ENCODE assay signal across 27 cellular contexts in genomic region chr7:49860293-49860692, GRCh38.
DNase-seq lines count a peak whose midpoint lies in the region; ATAC-seq, FAIRE-seq and TF ChIP-seq lines count a peak whose summit lies in the region.
"Had no signal": no experiment of that assay in that cellular context is flagged by ENCODE, and none has a peak within 500 bp of the region (broad histone marks: within the 10 kb centered on the region; RNA-seq: fewer than 3 reads in every experiment).

No MANE protein-coding gene starts in this region.

- peak overlapping the region; percentile 29; the same call in 1 of the 2 replicates for H2AFZ ChIP-seq in OCI-LY7 (ENCODE audit: low read length)

- intact Hi-C loops in OCI-LY7 (cut with micrococcal nuclease; ENCODE audit: unreplicated experiment) = no loop called here

- BruUV-seq in OCI-LY7 (replicated peaks; lab: Mats Ljungman, UMichigan) = no TSS peak

- H3K4me1 Mint-ChIP-seq in naive thymus-derived CD8-positive, alpha-beta T cell = no peaks in the 10 kb centered on the region
- no peaks in the 10 kb centered on the region for H3K4me1 Mint-ChIP-seq in HFFc6 (ENCODE audit: low read depth)
- H3K4me1 Mint-ChIP-seq: CD14-positive monocyte; CD4-positive, alpha-beta memory T cell; CD4-positive, CD25-positive, alpha-beta regulatory T cell; CD8-positive, alpha-beta memory T cell had no signal

- H3K79me2 ChIP-seq in OCI-LY7 (ENCODE audit: insufficient read depth, low read depth, low read length) = no peaks in the 10 kb centered on the region

- no peaks in the 10 kb centered on the region for H3K36me3 Mint-ChIP-seq in naive thymus-derived CD8-positive, alpha-beta T cell
- H3K36me3 Mint-ChIP-seq in HFFc6 (ENCODE audit: low read depth) = no peaks in the 10 kb centered on the region
- H3K36me3 Mint-ChIP-seq: CD14-positive monocyte; CD4-positive, alpha-beta memory T cell; CD4-positive, CD25-positive, alpha-beta regulatory T cell; CD8-positive, alpha-beta memory T cell had no signal

- H3K36me3 ChIP-seq in OCI-LY7 (ENCODE audit: insufficient read depth, low read length) = no peaks in the 10 kb centered on the region
- H3K36me3 ChIP-seq: BE2C, BLaER1 had no signal

- H3K4me3 Mint-ChIP-seq in naive thymus-derived CD8-positive, alpha-beta T cell = no peak overlapping the region
- no peak overlapping the region for H3K4me3 Mint-ChIP-seq in HFFc6
- H3K4me3 Mint-ChIP-seq: CD14-positive monocyte; CD4-positive, alpha-beta memory T cell; CD4-positive, CD25-positive, alpha-beta regulatory T cell; CD8-positive, alpha-beta memory T cell had no signal

- H3K9me3 ChIP-seq in OCI-LY7 (ENCODE audit: low read length) = no peaks in the 10 kb centered on the region
- H3K9me3 ChIP-seq: BE2C, BLaER1 had no signal

- H4K20me1 ChIP-seq in OCI-LY7 (ENCODE audit: insufficient read depth, low read length) = no peaks in the 10 kb centered on the region
- H4K20me1 ChIP-seq: BLaER1 had no signal

- H3K27ac ChIP-seq in OCI-LY7 (ENCODE audit: low read depth, low read length, poor library complexity, severe bottlenecking) = no peak overlapping the region
- H3K27ac ChIP-seq in epithelial cell of prostate = no peak overlapping the region
- H3K27ac ChIP-seq: BLaER1 had no signal

- no peak overlapping the region for H3K4me3 ChIP-seq in OCI-LY7 (ENCODE audit: low read depth, low read length, poor library complexity, severe bottlenecking)
- H3K4me3 ChIP-seq: BLaER1, GM12878 had no signal

- FAIRE-seq in urothelium cell line (lab: Jason Lieb, UNC) = peak; percentile 46
- FAIRE-seq: A204.1, GM12878, GM12892, GM18507 had no signal

- peaks cover 0 to 3% (median 0%) of the 10 kb centered on the region in 9 donors for H3K9me3 Mint-ChIP-seq in naive thymus-derived CD8-positive, alpha-beta T cell
- H3K9me3 Mint-ChIP-seq in HFFc6 = peaks cover 15% of the 10 kb centered on the region
- H3K9me3 Mint-ChIP-seq: CD14-positive monocyte had no signal

- no peak for DNase-seq in OCI-LY7 (ENCODE audit: low spot score)
- DNase-seq in epithelial cell of prostate (ENCODE audit: low read depth, low spot score) = peak; percentile 18
- DNase-seq in urothelium cell line (ENCODE audit: low spot score) = no peak
- DNase-seq in naive thymus-derived CD8-positive, alpha-beta T cell = no peak
- no peak for DNase-seq in stimulated activated CD4-positive, alpha-beta T cell treated with anti-CD3 and anti-CD28 coated beads, Interleukin-4, amount 100 ng/mL, for 1 hour
- DNase-seq in HFFc6 = no peak
- DNase-seq: 8988T; ACHN; BE2C; C1 segment of cervical spinal cord; CD4-positive, alpha-beta memory T cell; CD4-positive, CD25-positive, alpha-beta regulatory T cell; CD8-positive, alpha-beta memory T cell; COR-L47; DMS 273 treated with DMSO at 0.1 percent for 48 hours; DMS153; DMS53; DMS79; DND-41; EL; GDM1 had no signal

- H3K27me3 Mint-ChIP-seq in naive thymus-derived CD8-positive, alpha-beta T cell = peaks cover 2 to 8% (median 7%) of the 10 kb centered on the region in 5 donors
- H3K27me3 Mint-ChIP-seq in HFFc6 (ENCODE audit: insufficient read depth) = no peaks in the 10 kb centered on the region; the same call in 1 of the 2 replicates
- H3K27me3 Mint-ChIP-seq: CD4-positive, CD25-positive, alpha-beta regulatory T cell; CD8-positive, alpha-beta memory T cell had no signal

- POLR2A ChIA-PET in OCI-LY7 (lab: Charles Lee) = no interaction called here
- POLR2A ChIA-PET in naive thymus-derived CD8-positive, alpha-beta T cell (lab: Charles Lee) = no interaction called here

- H3K9me2 ChIP-seq in OCI-LY7 (ENCODE audit: insufficient read depth, low read length) = no peaks in the 10 kb centered on the region

- no peak for ATAC-seq in naive thymus-derived CD8-positive, alpha-beta T cell
- ATAC-seq: GM12878 had no signal

- CTCF ChIA-PET in OCI-LY7 (lab: Charles Lee; ENCODE audit: unreplicated experiment) = no interaction called here

- no peaks in the 10 kb centered on the region for H3K4me1 ChIP-seq in OCI-LY7 (ENCODE audit: insufficient read depth, low read length, poor library complexity, severe bottlenecking)
- H3K4me1 ChIP-seq: BE2C, BLaER1 had no signal

- no peak overlapping the region for H3K4me2 ChIP-seq in OCI-LY7 (ENCODE audit: low read length)
- H3K4me2 ChIP-seq: BLaER1 had no signal

- H3K27ac Mint-ChIP-seq in naive thymus-derived CD8-positive, alpha-beta T cell = no peak overlapping the region
- H3K27ac Mint-ChIP-seq in HFFc6 = no peak overlapping the region
- H3K27ac Mint-ChIP-seq: CD14-positive monocyte; CD4-positive, alpha-beta memory T cell; CD4-positive, CD25-positive, alpha-beta regulatory T cell; CD8-positive, alpha-beta memory T cell had no signal

- TF ChIP-seq CTCF in OCI-LY7 (conservative IDR thresholded peaks at IDR 0.05; ENCODE audit: low read length) = no peak
- TF ChIP-seq CTCF in HFFc6 (IDR thresholded peaks at IDR 0.05) = no peak
